In genomic region chr13:111166882-111167281, GRCh38 we compare ENCODE assay signal across 11 cellular contexts. TPM values are rescaled to one million over a fixed set of nuclear protein-coding genes. Genes with fewer than 3 reads are reported as not detected.
A peak's percentile ranks its signal among the peaks of the same experiment; 100 is the strongest.
DNase-seq lines count a peak whose midpoint lies in the region; ATAC-seq and TF ChIP-seq lines count a peak whose summit lies in the region.
"Had no signal": no experiment of that assay in that cellular context is flagged by ENCODE, and none has a peak within 500 bp of the region (broad histone marks: within the 10 kb centered on the region; RNA-seq: fewer than 3 reads in every experiment).

No MANE protein-coding gene starts in this region.

- no peaks in the 10 kb centered on the region for H4K20me1 ChIP-seq in H9 (ENCODE audit: control insufficient read depth, insufficient read depth, insufficient read length)

- H2AK5ac ChIP-seq in H9 (ENCODE audit: insufficient read length, low read length): no peak overlapping the region

- H3K79me2 ChIP-seq in H9 (ENCODE audit: insufficient read depth, low read length): peaks cover 55% of the 10 kb centered on the region

- H2BK120ac ChIP-seq in H9 (ENCODE audit: low read depth, low read length, poor library complexity, severe bottlenecking): no peak overlapping the region

- H2BK5ac ChIP-seq in H9 (ENCODE audit: insufficient read length, low read length): no peak overlapping the region

- H3K27me3 ChIP-seq in CD8-positive, alpha-beta memory T cell (ENCODE audit: insufficient read depth, low read length, poor library complexity, severe bottlenecking): no peaks in the 10 kb centered on the region
- no peaks in the 10 kb centered on the region; the same call in 1 of the 2 replicates for H3K27me3 ChIP-seq in H9 (ENCODE audit: insufficient read depth, low read length)
- H3K27me3 ChIP-seq in naive thymus-derived CD4-positive, alpha-beta T cell (ENCODE audit: control insufficient read depth in 2 of 2, insufficient read depth in 2 of 2, low read length in 2 of 2): no peaks in the 10 kb centered on the region
- no peaks in the 10 kb centered on the region for H3K27me3 ChIP-seq in left lung

- peaks cover 31% of the 10 kb centered on the region for H3K4me1 ChIP-seq in CD8-positive, alpha-beta memory T cell (ENCODE audit: insufficient read depth, low read length)
- peaks cover 4% of the 10 kb centered on the region; the same call in 1 of the 2 replicates for H3K4me1 ChIP-seq in H9 (ENCODE audit: insufficient read depth, low read length)
- H3K4me1 ChIP-seq in naive thymus-derived CD4-positive, alpha-beta T cell (ENCODE audit: control insufficient read depth in 2 of 2, insufficient read depth in 2 of 2, low read length in 2 of 2): peaks cover 0 to 42% of the 10 kb centered on the region in 2 donors
- H3K4me1 ChIP-seq in left lung: peaks cover 0 to 25% of the 10 kb centered on the region in 2 donors

- H3K27ac ChIP-seq in CD8-positive, alpha-beta memory T cell (ENCODE audit: low read depth, low read length): no peak overlapping the region
- H3K27ac ChIP-seq in H9 (ENCODE audit: insufficient read length, low read depth, low read length): no peak overlapping the region
- no peak overlapping the region for H3K27ac ChIP-seq in naive thymus-derived CD4-positive, alpha-beta T cell (ENCODE audit: low read depth, low read length)
- H3K27ac ChIP-seq in left lung: no peak overlapping the region

- WGBS in H9 (ENCODE audit: extremely low coverage, insufficient read length, low lambda C conversion rate): no CpG with 5 or more reads among the region's 10 CpGs

- H3K4me2 ChIP-seq in H9 (ENCODE audit: insufficient read depth, insufficient read length, low read length): no peak overlapping the region

- intact Hi-C loops in activated CD8-positive, alpha-beta T cell treated with anti-CD3 and anti-CD28 coated beads for 36 hours (cut with micrococcal nuclease): no loop called here
- intact Hi-C loops in naive thymus-derived CD4-positive, alpha-beta T cell (cut with micrococcal nuclease): no loop called here
- intact Hi-C loops in left lung (cut with DNase I): no loop called here

- no peak overlapping the region for H2BK20ac ChIP-seq in H9 (ENCODE audit: low read depth, low read length, poor library complexity, severe bottlenecking)

- H3K36me3 Mint-ChIP-seq in CD8-positive, alpha-beta memory T cell: peaks cover 4 to 70% (median 12%) of the 10 kb centered on the region in 3 donors
- H3K36me3 Mint-ChIP-seq in H9 (ENCODE audit: insufficient read depth in 1 of 3, low read depth in 3 of 3): peaks cover 13 to 17% (median 16%) of the 10 kb centered on the region in 3 experiments; a peak in 6 of 7 replicates
- peaks cover 37% of the 10 kb centered on the region for H3K36me3 Mint-ChIP-seq in activated CD8-positive, alpha-beta T cell treated with anti-CD3 and anti-CD28 coated beads for 36 hours (ENCODE audit: low read depth)
- H3K36me3 Mint-ChIP-seq in naive thymus-derived CD4-positive, alpha-beta T cell: peaks cover 14 to 51% (median 31%) of the 10 kb centered on the region in 5 donors

- no peak overlapping the region for H3K14ac ChIP-seq in H9 (ENCODE audit: insufficient read depth, low read length)

- H4K8ac ChIP-seq in H9 (replicated peaks; ENCODE audit: insufficient read length, low read depth, low read length): no peak overlapping the region

- H3K23me2 ChIP-seq in H9 (ENCODE audit: insufficient read length, low read depth, low read length, poor library complexity, severe bottlenecking): no peaks in the 10 kb centered on the region

- H4K91ac ChIP-seq in H9 (ENCODE audit: insufficient read length, low read depth, low read length): no peak overlapping the region

- H3T11ph ChIP-seq in H9 (ENCODE audit: low read length): no peak overlapping the region

- peak overlapping the region in 5 of 7 donors; percentile 37 to 66 (median 39) for H3K4me3 Mint-ChIP-seq in CD8-positive, alpha-beta memory T cell
- no peak overlapping the region for H3K4me3 Mint-ChIP-seq in H9
- no peak overlapping the region for H3K4me3 Mint-ChIP-seq in activated CD8-positive, alpha-beta T cell treated with anti-CD3 and anti-CD28 coated beads for 36 hours
- peak overlapping the region in 8 of 10 donors; percentile 2 to 70 (median 38) for H3K4me3 Mint-ChIP-seq in naive thymus-derived CD4-positive, alpha-beta T cell

- H3K79me1 ChIP-seq in H9 (ENCODE audit: insufficient read depth, low read depth, low read length, poor library complexity, severe bottlenecking): peaks cover 17% of the 10 kb centered on the region

- no peak overlapping the region for H4K5ac ChIP-seq in H9 (ENCODE audit: insufficient read length, low read depth, low read length)

- no peak overlapping the region for H3K18ac ChIP-seq in H9 (ENCODE audit: insufficient read length, low read depth, low read length)

- H3K4ac ChIP-seq in H9 (ENCODE audit: low read depth, low read length): no peak overlapping the region

- no peak overlapping the region for H2AFZ ChIP-seq in H9 (ENCODE audit: low read length)

- no peaks in the 10 kb centered on the region for H3K36me3 ChIP-seq in CD8-positive, alpha-beta memory T cell (ENCODE audit: insufficient read depth, low read length)
- H3K36me3 ChIP-seq in naive thymus-derived CD4-positive, alpha-beta T cell (ENCODE audit: control insufficient read depth in 2 of 3, insufficient read depth in 3 of 3, low read length in 3 of 3): peaks cover 0 to 32% (median 0%) of the 10 kb centered on the region in 3 experiments
- H3K36me3 ChIP-seq in left lung: peaks cover 0 to 12% of the 10 kb centered on the region in 2 donors

- ATAC-seq in activated CD8-positive, alpha-beta T cell treated with anti-CD3 and anti-CD28 coated beads for 36 hours: peak; percentile 74
- ATAC-seq in naive thymus-derived CD4-positive, alpha-beta T cell: peak; percentile 72
- ATAC-seq in left lung: no peak

- no peaks in the 10 kb centered on the region for H3K9me3 Mint-ChIP-seq in CD8-positive, alpha-beta memory T cell
- H3K9me3 Mint-ChIP-seq in H9: no peaks in the 10 kb centered on the region
- H3K9me3 Mint-ChIP-seq in activated CD8-positive, alpha-beta T cell treated with anti-CD3 and anti-CD28 coated beads for 36 hours: no peaks in the 10 kb centered on the region
- peaks cover 0 to 5% (median 0%) of the 10 kb centered on the region in 11 donors for H3K9me3 Mint-ChIP-seq in naive thymus-derived CD4-positive, alpha-beta T cell

- H2BK12ac ChIP-seq in H9 (ENCODE audit: insufficient read length, low read depth, low read length): no peak overlapping the region

- no peak overlapping the region for H2BK15ac ChIP-seq in H9 (ENCODE audit: low read depth, low read length)

- no peak overlapping the region for H3K23ac ChIP-seq in H9 (ENCODE audit: insufficient read length, low read depth, low read length)

- no peak for TF ChIP-seq CTCF in H9 (conservative IDR thresholded peaks at IDR 0.05)
- no peak for TF ChIP-seq CTCF in activated CD8-positive, alpha-beta T cell treated with anti-CD3 and anti-CD28 coated beads for 36 hours (IDR thresholded peaks at IDR 0.05)
- no peak for TF ChIP-seq CTCF in left lung (IDR thresholded peaks at IDR 0.05)
- TF ChIP-seq CTCF in GM20000 (IDR thresholded peaks at IDR 0.05; ENCODE audit: extremely low read depth, missing control alignments): no peak

- no peak overlapping the region for H3K56ac ChIP-seq in H9 (ENCODE audit: insufficient read length, low read depth, low read length)

- H3K4me1 Mint-ChIP-seq in CD8-positive, alpha-beta memory T cell: peaks cover 54 to 89% (median 79%) of the 10 kb centered on the region in 3 donors
- H3K4me1 Mint-ChIP-seq in H9: peaks cover 4 to 10% of the 10 kb centered on the region in 2 experiments
- peaks cover 59% of the 10 kb centered on the region for H3K4me1 Mint-ChIP-seq in activated CD8-positive, alpha-beta T cell treated with anti-CD3 and anti-CD28 coated beads for 36 hours (ENCODE audit: low read depth)
- peaks cover 46 to 90% (median 83%) of the 10 kb centered on the region in 7 donors for H3K4me1 Mint-ChIP-seq in naive thymus-derived CD4-positive, alpha-beta T cell

- no peaks in the 10 kb centered on the region for H3K9me3 ChIP-seq in CD8-positive, alpha-beta memory T cell (ENCODE audit: low read length)
- no peaks in the 10 kb centered on the region for H3K9me3 ChIP-seq in H9 (ENCODE audit: control insufficient read depth, low read depth, low read length)
- H3K9me3 ChIP-seq in naive thymus-derived CD4-positive, alpha-beta T cell (ENCODE audit: control insufficient read depth in 2 of 3, low read length in 3 of 3): no peaks in the 10 kb centered on the region
- no peaks in the 10 kb centered on the region for H3K9me3 ChIP-seq in left lung

- H3K27me3 Mint-ChIP-seq in CD8-positive, alpha-beta memory T cell: no peaks in the 10 kb centered on the region
- no peaks in the 10 kb centered on the region for H3K27me3 Mint-ChIP-seq in H9 (ENCODE audit: low read depth)
- no peaks in the 10 kb centered on the region for H3K27me3 Mint-ChIP-seq in activated CD8-positive, alpha-beta T cell treated with anti-CD3 and anti-CD28 coated beads for 36 hours
- H3K27me3 Mint-ChIP-seq in naive thymus-derived CD4-positive, alpha-beta T cell: no peaks in the 10 kb centered on the region

- H3K4me3 ChIP-seq in CD8-positive, alpha-beta memory T cell (ENCODE audit: low read length): no peak overlapping the region
- H3K4me3 ChIP-seq in naive thymus-derived CD4-positive, alpha-beta T cell (ENCODE audit: low read length): no peak overlapping the region
- no peak overlapping the region for H3K4me3 ChIP-seq in left lung

- peak overlapping the region in 7 of 8 donors; percentile 27 to 91 (median 88) for H3K27ac Mint-ChIP-seq in CD8-positive, alpha-beta memory T cell
- H3K27ac Mint-ChIP-seq in H9: peak overlapping the region in 2 of 3 experiments; percentile 19 to 61; a peak in 3 of 7 replicates
- H3K27ac Mint-ChIP-seq in activated CD8-positive, alpha-beta T cell treated with anti-CD3 and anti-CD28 coated beads for 36 hours: peak overlapping the region; percentile 26
- peak overlapping the region; percentile 32 to 88 (median 62) for H3K27ac Mint-ChIP-seq in naive thymus-derived CD4-positive, alpha-beta T cell

- CTCF ChIA-PET in CD8-positive, alpha-beta memory T cell (lab: Charles Lee): interaction anchor here (1.1 to 1.3 kb wide), 2 partner anchors 9 to 13 kb away, joined by 4 to 5 read pairs; no protein-coding TSS in a partner anchor
- CTCF ChIA-PET in activated CD8-positive, alpha-beta T cell treated with anti-CD3 and anti-CD28 coated beads for 36 hours (lab: Charles Lee): interaction anchor here (1.3 to 1.4 kb wide), 2 partner anchors 9 to 99 kb away, joined by 4 to 5 read pairs; no protein-coding TSS in a partner anchor
- CTCF ChIA-PET in naive thymus-derived CD4-positive, alpha-beta T cell (lab: Charles Lee): no interaction called here

- peak in 2 of 5 donors; percentile 40 to 41 for DNase-seq in CD8-positive, alpha-beta memory T cell
- DNase-seq in H9 (no peak), left lung (no peak), mucosa of gallbladder (ENCODE audit: low spot score) (no peak), GM20000 (ENCODE audit: low spot score) (no peak)
- DNase-seq in activated CD8-positive, alpha-beta T cell treated with anti-CD3 and anti-CD28 coated beads for 36 hours: no peak
- peak in 3 of 9 donors; percentile 32 to 39 (median 38) for DNase-seq in naive thymus-derived CD4-positive, alpha-beta T cell
- no peak for DNase-seq in NK-92 treated with Interleukin-12 subunit alpha and Interleukin-12 subunit beta, amount 100 ng/mL, for 24 hours (lab: John Stamatoyannopoulos, UW)
- DNase-seq: effector memory CD4-positive, alpha-beta T cell; H7; stimulated activated CD4-positive, alpha-beta T cell treated with anti-CD3 and anti-CD28 coated beads, Interleukin-1b, Interleukin-23, amount 100 ng/mL, for 48 hours had no signal

- POLR2A ChIA-PET in CD8-positive, alpha-beta memory T cell (lab: Charles Lee): no interaction called here
- POLR2A ChIA-PET in activated CD8-positive, alpha-beta T cell treated with anti-CD3 and anti-CD28 coated beads for 36 hours (lab: Charles Lee): no interaction called here
- POLR2A ChIA-PET in naive thymus-derived CD4-positive, alpha-beta T cell (lab: Charles Lee): interaction anchor here (1.2 kb wide), 1 partner anchor 9 kb away, joined by 3 read pairs; no protein-coding TSS in a partner anchor

- H3K9ac ChIP-seq in H9 (ENCODE audit: extremely low read depth, insufficient read length, low read length): no peak overlapping the region

RNA-seq across cellular contexts. Expression of gene ARHGEF7, which starts 51.8 kb away (rescaled TPM):
- 10 to 100 TPM; 45.9 to 46.2 TPM for total RNA-seq in CD8-positive, alpha-beta memory T cell
- 12.0 TPM for polyA plus RNA-seq in CD8-positive, alpha-beta memory T cell
- total RNA-seq in H9 (2021) (50.9 and 51.9 TPM in 2 replicates), left lung (10 to 100 TPM; 52.8 to 54.0 TPM), mucosa of gallbladder (70.7 TPM)
- 10 to 100 TPM; 67.0 to 71.2 TPM for total RNA-seq in activated CD8-positive, alpha-beta T cell treated with anti-CD3 and anti-CD28 coated beads for 36 hours
- 10 to 100 TPM; 75.3 to 84.0 (median 82.3) TPM for total RNA-seq in naive thymus-derived CD4-positive, alpha-beta T cell
- 10 to 100 TPM in 1 of 2 donors, 1 to 10 TPM in 1; 10.0 to 14.7 TPM for polyA plus RNA-seq in naive thymus-derived CD4-positive, alpha-beta T cell

Comparison
In these comparisons a context has a peak if more than half of its experiments do, and no peak if none do; other contexts are left out.
1. H3K27ac Mint-ChIP-seq: peak in every context shown above with its lines; median percentile 88 in CD8-positive, alpha-beta memory T cell; 62 in naive thymus-derived CD4-positive, alpha-beta T cell; 40 in H9; 26 in activated CD8-positive, alpha-beta T cell treated with anti-CD3 and anti-CD28 coated beads for 36 hours.
2. H3K4me3 Mint-ChIP-seq: peak in CD8-positive, alpha-beta memory T cell (5 of 7) and naive thymus-derived CD4-positive, alpha-beta T cell (8 of 10); none in H9 (0 of 2) and activated CD8-positive, alpha-beta T cell treated with anti-CD3 and anti-CD28 coated beads for 36 hours (single experiment).